1 cellular context compared by ENCODE assay signal in the genomic region with DNA sequence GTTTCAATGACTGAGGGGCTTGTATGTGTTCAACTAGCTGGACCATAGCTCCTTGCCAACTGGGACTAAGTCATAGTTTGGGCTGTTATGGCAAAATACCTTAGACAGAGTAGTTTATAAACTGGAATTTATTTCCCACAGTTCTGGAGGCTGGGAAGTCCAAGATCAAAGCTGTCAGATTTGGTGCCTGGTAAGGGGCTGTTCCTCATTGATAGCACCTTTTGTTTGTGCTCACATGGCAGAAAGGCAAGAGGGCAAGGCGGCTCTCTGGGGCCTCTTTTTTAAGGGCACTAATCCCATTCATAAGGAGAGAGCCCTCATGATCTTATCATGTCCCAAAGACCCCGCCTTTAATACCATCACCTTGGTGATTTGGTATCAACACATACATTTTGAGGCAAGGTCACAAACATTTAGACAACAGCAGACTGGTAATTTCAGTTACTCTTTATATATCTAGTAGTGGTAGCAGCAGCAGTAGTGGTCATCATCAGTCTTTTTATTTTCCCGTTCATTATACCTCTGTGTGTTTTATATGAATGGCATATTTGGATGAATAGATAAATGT.
TF ChIP-seq lines count a peak whose summit lies in the region.

No MANE protein-coding gene starts in this region.

TF ChIP-seq in HEK293T, 16 proteins besides CTCF, POLR2A, EP300 and RAD21 (continued from another document):
- TF ChIP-seq, protein P1, sequence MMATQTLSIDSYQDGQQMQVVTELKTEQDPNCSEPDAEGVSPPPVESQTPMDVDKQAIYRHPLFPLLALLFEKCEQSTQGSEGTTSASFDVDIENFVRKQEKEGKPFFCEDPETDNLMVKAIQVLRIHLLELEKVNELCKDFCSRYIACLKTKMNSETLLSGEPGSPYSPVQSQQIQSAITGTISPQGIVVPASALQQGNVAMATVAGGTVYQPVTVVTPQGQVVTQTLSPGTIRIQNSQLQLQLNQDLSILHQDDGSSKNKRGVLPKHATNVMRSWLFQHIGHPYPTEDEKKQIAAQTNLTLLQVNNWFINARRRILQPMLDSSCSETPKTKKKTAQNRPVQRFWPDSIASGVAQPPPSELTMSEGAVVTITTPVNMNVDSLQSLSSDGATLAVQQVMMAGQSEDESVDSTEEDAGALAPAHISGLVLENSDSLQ (IDR thresholded peaks at IDR 0.05) = no peak
- TF ChIP-seq ARNT (IDR thresholded peaks at IDR 0.05) (no peak), NFRKB (IDR thresholded peaks at IDR 0.05) (no peak), ZNF384 (IDR thresholded peaks at IDR 0.05) (no peak), FOXA1 (IDR thresholded peaks at IDR 0.05) (no peak), L3MBTL2 (conservative IDR thresholded peaks at IDR 0.05) (no peak), BHLHE40 (IDR thresholded peaks at IDR 0.05; ENCODE audit: borderline replicate concordance) (no peak), CTBP1 (IDR thresholded peaks at IDR 0.05; ENCODE audit: borderline replicate concordance) (no peak)
